ENCODE assay signal across 12 cellular contexts in genomic region chr2:37776487-37776886, GRCh38.
A peak's percentile ranks its signal among the peaks of the same experiment; 100 is the strongest.
DNase-seq lines count a peak whose midpoint lies in the region; ATAC-seq, FAIRE-seq and TF ChIP-seq lines count a peak whose summit lies in the region.
"Had no signal": no experiment of that assay in that cellular context is flagged by ENCODE, and none has a peak within 500 bp of the region (broad histone marks: within the 10 kb centered on the region; RNA-seq: fewer than 3 reads in every experiment).

No MANE protein-coding gene starts in this region.

- DNase-seq in H9 (no peak), adipocyte (ENCODE audit: low read depth) (peak; percentile 86), glomerular visceral epithelial cell (ENCODE audit: extremely low spot score) (peak; percentile 94), stomach (no peak), NCI-H2029 (lab: John Stamatoyannopoulos, UW) (no peak), GM12891 (ENCODE audit: insufficient read length, low spot score) (no peak), NCI-H345 (lab: John Stamatoyannopoulos, UW) (no peak)
- DNase-seq in activated T-cell treated with anti-CD3 and anti-CD28 coated beads, Interleukin-2, amount 50 U/mL, for 4 hours, result no peak
- DNase-seq: cortex of kidney, left ventricle myocardium superior, NCI-H1417 had no signal

- TF ChIP-seq POLR2A in stomach (IDR thresholded peaks at IDR 0.05) (no peak), GM12891 (IDR thresholded peaks at IDR 0.05; ENCODE audit: low read depth, low read length) (no peak)

- H3K27ac Mint-ChIP-seq in H9, result peak overlapping the region in 1 of 3 experiments; percentile 25; a peak in 1 of 7 replicates

- TF ChIP-seq EP300 in stomach (IDR thresholded peaks at IDR 0.05), result no peak

- no peak overlapping the region for H2AK5ac ChIP-seq in H9 (ENCODE audit: insufficient read length, low read length)

- H4K5ac ChIP-seq in H9 (ENCODE audit: insufficient read length, low read depth, low read length), result no peak overlapping the region

- no peak for FAIRE-seq in GM12891 (lab: Jason Lieb, UNC)

- no CpG with 5 or more reads among the region's 3 CpGs for WGBS in H9 (ENCODE audit: extremely low coverage, insufficient read length, low lambda C conversion rate)
- WGBS in stomach, 5 donors, result 43 to 90% (median 69%) methylated on average over 3 of the region's 3 CpGs

- H3K9me3 Mint-ChIP-seq in H9, result peaks cover 18 to 22% of the 10 kb centered on the region in 2 experiments
- H3K9me3 Mint-ChIP-seq in activated T-cell treated with anti-CD3 and anti-CD28 coated beads, Interleukin-2, amount 50 U/mL, for 4 hours, result no peaks in the 10 kb centered on the region

- TF ChIP-seq CTCF in H9 (conservative IDR thresholded peaks at IDR 0.05) (no peak), stomach (IDR thresholded peaks at IDR 0.05) (no peak)

- no peak overlapping the region for H3K4me2 ChIP-seq in H9 (ENCODE audit: insufficient read depth, insufficient read length, low read length)

- H4K8ac ChIP-seq in H9 (replicated peaks; ENCODE audit: insufficient read length, low read depth, low read length), result no peak overlapping the region

- H3K18ac ChIP-seq in H9 (ENCODE audit: insufficient read length, low read depth, low read length), result no peak overlapping the region

- no peak overlapping the region for H4K91ac ChIP-seq in H9 (ENCODE audit: insufficient read length, low read depth, low read length)

- no peaks in the 10 kb centered on the region for H4K20me1 ChIP-seq in H9 (ENCODE audit: control insufficient read depth, insufficient read depth, insufficient read length)

- no peak overlapping the region for H2BK5ac ChIP-seq in H9 (ENCODE audit: insufficient read length, low read length)

- H3K4me3 ChIP-seq in adipocyte (ENCODE audit: low read length) (no peak overlapping the region), stomach (no peak overlapping the region)

- no peak for ATAC-seq in activated T-cell treated with anti-CD3 and anti-CD28 coated beads, Interleukin-2, amount 50 U/mL, for 4 hours

- H3K4ac ChIP-seq in H9 (ENCODE audit: low read depth, low read length), result no peak overlapping the region

- no peak overlapping the region for H2BK12ac ChIP-seq in H9 (ENCODE audit: insufficient read length, low read depth, low read length)

- H3K23me2 ChIP-seq in H9 (ENCODE audit: insufficient read length, low read depth, low read length, poor library complexity, severe bottlenecking), result no peaks in the 10 kb centered on the region

- no peaks in the 10 kb centered on the region for H3K79me2 ChIP-seq in H9 (ENCODE audit: insufficient read depth, low read length)

- peak overlapping the region; percentile 58; the same call in 1 of the 2 replicates for H3K14ac ChIP-seq in H9 (ENCODE audit: insufficient read depth, low read length)

- intact Hi-C loops in stomach (cut with DNase I; ENCODE audit: low total_unique reads), result no loop called here

- no peaks in the 10 kb centered on the region for H3K36me3 ChIP-seq in adipocyte (ENCODE audit: control insufficient read depth, insufficient read depth, low read length, severe bottlenecking)
- no peaks in the 10 kb centered on the region for H3K36me3 ChIP-seq in stomach

- H2BK20ac ChIP-seq in H9 (ENCODE audit: low read depth, low read length, poor library complexity, severe bottlenecking), result no peak overlapping the region

- H3K56ac ChIP-seq in H9 (ENCODE audit: insufficient read length, low read depth, low read length), result no peak overlapping the region

- H2BK120ac ChIP-seq in H9 (ENCODE audit: low read depth, low read length, poor library complexity, severe bottlenecking), result no peak overlapping the region

- no peak overlapping the region for H3K4me3 Mint-ChIP-seq in H9
- no peak overlapping the region for H3K4me3 Mint-ChIP-seq in activated T-cell treated with anti-CD3 and anti-CD28 coated beads, Interleukin-2, amount 50 U/mL, for 4 hours
- H3K4me3 Mint-ChIP-seq: type B pancreatic cell had no signal

- no peaks in the 10 kb centered on the region for H3K27me3 ChIP-seq in H9 (ENCODE audit: insufficient read depth, low read length)
- no peaks in the 10 kb centered on the region for H3K27me3 ChIP-seq in adipocyte (replicated peaks; ENCODE audit: control insufficient read depth, insufficient read depth, low read length)
- no peaks in the 10 kb centered on the region for H3K27me3 ChIP-seq in stomach

- H3K9ac ChIP-seq in H9 (ENCODE audit: extremely low read depth, insufficient read length, low read length), result no peak overlapping the region
- H3K9ac ChIP-seq in adipocyte (ENCODE audit: low read length), result peak overlapping the region; percentile 71

- H3K27ac ChIP-seq in H9 (ENCODE audit: insufficient read length, low read depth, low read length), result no peak overlapping the region
- H3K27ac ChIP-seq in stomach, result peak overlapping the region in 3 of 5 donors; percentile 20 to 65 (median 45)

- H3K36me3 Mint-ChIP-seq in H9 (ENCODE audit: insufficient read depth in 1 of 3, low read depth in 3 of 3), result peaks cover 0 to 16% (median 3%) of the 10 kb centered on the region in 3 experiments; a peak in 6 of 7 replicates
- no peaks in the 10 kb centered on the region for H3K36me3 Mint-ChIP-seq in activated T-cell treated with anti-CD3 and anti-CD28 coated beads, Interleukin-2, amount 50 U/mL, for 4 hours (ENCODE audit: insufficient read depth)
- H3K36me3 Mint-ChIP-seq: type B pancreatic cell had no signal

- peaks cover 7% of the 10 kb centered on the region for H3K9me3 ChIP-seq in H9 (ENCODE audit: control insufficient read depth, low read depth, low read length)
- no peaks in the 10 kb centered on the region for H3K9me3 ChIP-seq in adipocyte (ENCODE audit: control insufficient read depth, low read length)
- no peaks in the 10 kb centered on the region for H3K9me3 ChIP-seq in stomach

- H2BK15ac ChIP-seq in H9 (ENCODE audit: low read depth, low read length), result no peak overlapping the region

- no peak overlapping the region for H2AFZ ChIP-seq in H9 (ENCODE audit: low read length)

- H3K4me1 Mint-ChIP-seq in H9, result peaks cover 10 to 18% of the 10 kb centered on the region in 2 experiments
- no peaks in the 10 kb centered on the region for H3K4me1 Mint-ChIP-seq in activated T-cell treated with anti-CD3 and anti-CD28 coated beads, Interleukin-2, amount 50 U/mL, for 4 hours (ENCODE audit: low read depth)

- H3K4me1 ChIP-seq in H9 (ENCODE audit: insufficient read depth, low read length) (no peaks in the 10 kb centered on the region), adipocyte (ENCODE audit: control insufficient read depth, insufficient read depth, low read length) (peaks cover 36% of the 10 kb centered on the region), stomach (peaks cover 0 to 53% (median 22%) of the 10 kb centered on the region in 4 donors)

- peaks cover 2% of the 10 kb centered on the region; the same call in 1 of the 2 replicates for H3K27me3 Mint-ChIP-seq in H9 (ENCODE audit: low read depth)
- H3K27me3 Mint-ChIP-seq in activated T-cell treated with anti-CD3 and anti-CD28 coated beads, Interleukin-2, amount 50 U/mL, for 4 hours (ENCODE audit: low read depth), result no peaks in the 10 kb centered on the region
- H3K27me3 Mint-ChIP-seq: type B pancreatic cell had no signal

- H3K79me1 ChIP-seq in H9 (ENCODE audit: insufficient read depth, low read depth, low read length, poor library complexity, severe bottlenecking), result no peaks in the 10 kb centered on the region

- no peak overlapping the region for H3T11ph ChIP-seq in H9 (ENCODE audit: low read length)

- no peak overlapping the region for H3K23ac ChIP-seq in H9 (ENCODE audit: insufficient read length, low read depth, low read length)

TF ChIP-seq in GM12891, 5 proteins besides CTCF, POLR2A, EP300 and RAD21:
- no peak for TF ChIP-seq POLR2AphosphoS5 (IDR thresholded peaks at IDR 0.05; ENCODE audit: low read depth, low read length)
- TF ChIP-seq PAX5 (IDR thresholded peaks at IDR 0.05; ENCODE audit: insufficient read depth, low read length, severe bottlenecking), result no peak
- no peak for TF ChIP-seq POU2F2 (IDR thresholded peaks at IDR 0.05; ENCODE audit: low read depth, low read length)
- no peak for TF ChIP-seq SPI1 (IDR thresholded peaks at IDR 0.05; ENCODE audit: low read depth, low read length)
- TF ChIP-seq TAF1 (IDR thresholded peaks at IDR 0.05; ENCODE audit: low read depth, low read length), result no peak
TF ChIP-seq in GM12891: peak in this region for 0.

Comparison
In these comparisons a context has a peak if more than half of its experiments do, and no peak if none do; other contexts are left out.
1. DNase-seq: peak in adipocyte (single experiment) and glomerular visceral epithelial cell (single experiment); none in H9 (single experiment), stomach (single experiment), NCI-H2029 (single experiment), GM12891 (single experiment), activated T-cell treated with anti-CD3 and anti-CD28 coated beads, Interleukin-2, amount 50 U/mL, for 4 hours (single experiment) and NCI-H345 (single experiment).